Comparison of ENCODE assay signal across 9 cellular contexts in genomic region chr3:33884204-33884561, GRCh38.
DNase-seq lines count a peak whose midpoint lies in the region; ATAC-seq and TF ChIP-seq lines count a peak whose summit lies in the region.
"Had no signal": no experiment of that assay in that cellular context is flagged by ENCODE, and none has a peak within 500 bp of the region (broad histone marks: within the 10 kb centered on the region; RNA-seq: fewer than 3 reads in every experiment).

No MANE protein-coding gene starts in this region.

- H3K27ac Mint-ChIP-seq in endodermal cell: no peak overlapping the region

- no peak overlapping the region for H3K9ac ChIP-seq in MM.1S (ENCODE audit: low read length)
- H3K9ac ChIP-seq in endodermal cell (ENCODE audit: extremely low read depth, low read length, poor library complexity, severe bottlenecking): no peak overlapping the region

- 0 out of 2 replicates have a peak overlapping the region, but pooled peaks have one; percentile 54 for H3K4me2 ChIP-seq in MM.1S (ENCODE audit: low read depth, low read length)

- no peaks in the 10 kb centered on the region for H3K36me3 ChIP-seq in MM.1S (replicated peaks; ENCODE audit: insufficient read depth, low read length)
- no peaks in the 10 kb centered on the region for H3K36me3 ChIP-seq in endodermal cell (ENCODE audit: control insufficient read depth, insufficient read depth, low read length)

- no peaks in the 10 kb centered on the region for H3K9me3 ChIP-seq in MM.1S (replicated peaks; ENCODE audit: insufficient read depth, low read length)
- H3K9me3 ChIP-seq in endodermal cell (ENCODE audit: control insufficient read depth, low read length): no peaks in the 10 kb centered on the region

- no peaks in the 10 kb centered on the region for H3K36me3 Mint-ChIP-seq in endodermal cell (ENCODE audit: low read depth)

- H3K9me3 Mint-ChIP-seq in endodermal cell: no peaks in the 10 kb centered on the region

- H3K4me3 ChIP-seq in MM.1S (ENCODE audit: low read length) (no peak overlapping the region), endodermal cell (ENCODE audit: low read length) (no peak overlapping the region)

- H3K79me2 ChIP-seq in MM.1S (ENCODE audit: low read length): no peaks in the 10 kb centered on the region

- H3K4me1 Mint-ChIP-seq in endodermal cell: peaks cover 13% of the 10 kb centered on the region

- ATAC-seq in HG03378 (IDR thresholded peaks at IDR 0.05; ENCODE audit: unreplicated experiment): no peak

- intact Hi-C loops in posterior cingulate gyrus (cut with DNase I): loop anchor here (5.0 kb wide), 1 partner anchor 803 kb away; no protein-coding TSS in a partner anchor

- WGBS in endodermal cell (ENCODE audit: insufficient coverage in 1 of 2, insufficient read length in 1 of 2), 2 experiments: 93% methylated on average over 7 to 9 of the region's 9 CpGs

- no peaks in the 10 kb centered on the region for H4K20me1 ChIP-seq in MM.1S (ENCODE audit: insufficient read depth, low read length)

- no peaks in the 10 kb centered on the region for H3K9me2 ChIP-seq in MM.1S (replicated peaks; ENCODE audit: insufficient read depth, low read length)

- TF ChIP-seq CTCF in MM.1S (IDR thresholded peaks at IDR 0.05; ENCODE audit: low read length): peak; percentile 28
- TF ChIP-seq CTCF in endodermal cell (conservative IDR thresholded peaks at IDR 0.05): peak; percentile 45

- no peak overlapping the region for H3K4me3 Mint-ChIP-seq in endodermal cell

- peak; percentile 4 for DNase-seq in NCI-H2029 (lab: John Stamatoyannopoulos, UW)
- no peak for DNase-seq in NCI-H2029 treated with DMSO at 0.1 percent for 48 hours (lab: John Stamatoyannopoulos, UW)
- peak; percentile 35 for DNase-seq in MM.1S
- DNase-seq in endodermal cell: peak; percentile 68
- peak in 7 of 10 donors; percentile 29 to 92 (median 45) for DNase-seq in posterior cingulate gyrus
- no peak for DNase-seq in AG08396 (ENCODE audit: low spot score)
- no peak for DNase-seq in stimulated activated CD4-positive, alpha-beta T cell treated with anti-CD3 and anti-CD28 coated beads, Interleukin-15, amount 100 ng/mL, for 24 hours
- DNase-seq: stimulated activated CD4-positive, alpha-beta T cell treated with anti-CD3 and anti-CD28 coated beads, Interleukin-1b, Interleukin-23, amount 100 ng/mL, for 48 hours had no signal

- H3K4me1 ChIP-seq in MM.1S (ENCODE audit: low read length): no peaks in the 10 kb centered on the region
- H3K4me1 ChIP-seq in endodermal cell (ENCODE audit: control insufficient read depth, insufficient read depth, low read length): no peaks in the 10 kb centered on the region

- H3K27ac ChIP-seq in MM.1S (ENCODE audit: low read length): no peak overlapping the region
- H3K27ac ChIP-seq in endodermal cell (ENCODE audit: low read depth, low read length): no peak overlapping the region

- H2AFZ ChIP-seq in MM.1S (ENCODE audit: low read length): 0 out of 2 replicates have a peak overlapping the region, but pooled peaks have one; percentile 15

- no peaks in the 10 kb centered on the region for H3F3A ChIP-seq in MM.1S (ENCODE audit: insufficient read depth, low read length)

- no peaks in the 10 kb centered on the region for H3K27me3 ChIP-seq in MM.1S (replicated peaks; ENCODE audit: insufficient read depth, low read length)
- no peaks in the 10 kb centered on the region for H3K27me3 ChIP-seq in endodermal cell (ENCODE audit: control insufficient read depth, insufficient read depth, low read length, poor library complexity, severe bottlenecking)

- H3K27me3 Mint-ChIP-seq in endodermal cell (ENCODE audit: insufficient read depth): peaks cover 6% of the 10 kb centered on the region

Comparison
In these comparisons a context has a peak if more than half of its experiments do, and no peak if none do; other contexts are left out.
1. DNase-seq: peak in NCI-H2029 (single experiment), MM.1S (single experiment), endodermal cell (single experiment) and posterior cingulate gyrus (7 of 10); none in NCI-H2029 treated with DMSO at 0.1 percent for 48 hours (single experiment), AG08396 (single experiment) and stimulated activated CD4-positive, alpha-beta T cell treated with anti-CD3 and anti-CD28 coated beads, Interleukin-15, amount 100 ng/mL, for 24 hours (single experiment).